14 cellular contexts compared by ENCODE assay signal in genomic region chr5:92424785-92425426, GRCh38.
"Had no signal": no experiment of that assay in that cellular context is flagged by ENCODE, and none has a peak within 500 bp of the region (broad histone marks: within the 10 kb centered on the region; RNA-seq: fewer than 3 reads in every experiment).

No MANE protein-coding gene starts in this region.

- H3K9me3 ChIP-seq: esophagus squamous epithelium, pancreas had no signal

- H3K4me3 ChIP-seq: esophagus squamous epithelium, left ventricle myocardium inferior, lung, pancreas had no signal

- H3K36me3 ChIP-seq: esophagus squamous epithelium, left ventricle myocardium inferior, pancreas had no signal

- ATAC-seq: effector memory CD8-positive, alpha-beta T cell; left cardiac atrium; pancreas; right cardiac atrium had no signal

- DNase-seq: effector memory CD8-positive, alpha-beta T cell; esophagus squamous epithelium; immature natural killer cell; left cardiac atrium; left ventricle myocardium inferior; mesendoderm; naive B cell; occipital lobe; pancreas; right cardiac atrium; small intestine; stimulated activated CD4-positive, alpha-beta T cell treated with anti-CD3 and anti-CD28 coated beads, Interleukin-12 subunit alpha, Interleukin-12 subunit beta, amount 100 ng/mL, for 4 hours; stimulated activated naive CD4-positive, alpha-beta T cell treated with Interleukin-2 at 50 U/mL for 16 hours had no signal

- H3K27me3 ChIP-seq: esophagus squamous epithelium, pancreas had no signal

- H3K27ac ChIP-seq: esophagus squamous epithelium, left ventricle myocardium inferior, pancreas had no signal

- H3K4me1 ChIP-seq: esophagus squamous epithelium, left ventricle myocardium inferior, pancreas had no signal
